In the genomic region with DNA sequence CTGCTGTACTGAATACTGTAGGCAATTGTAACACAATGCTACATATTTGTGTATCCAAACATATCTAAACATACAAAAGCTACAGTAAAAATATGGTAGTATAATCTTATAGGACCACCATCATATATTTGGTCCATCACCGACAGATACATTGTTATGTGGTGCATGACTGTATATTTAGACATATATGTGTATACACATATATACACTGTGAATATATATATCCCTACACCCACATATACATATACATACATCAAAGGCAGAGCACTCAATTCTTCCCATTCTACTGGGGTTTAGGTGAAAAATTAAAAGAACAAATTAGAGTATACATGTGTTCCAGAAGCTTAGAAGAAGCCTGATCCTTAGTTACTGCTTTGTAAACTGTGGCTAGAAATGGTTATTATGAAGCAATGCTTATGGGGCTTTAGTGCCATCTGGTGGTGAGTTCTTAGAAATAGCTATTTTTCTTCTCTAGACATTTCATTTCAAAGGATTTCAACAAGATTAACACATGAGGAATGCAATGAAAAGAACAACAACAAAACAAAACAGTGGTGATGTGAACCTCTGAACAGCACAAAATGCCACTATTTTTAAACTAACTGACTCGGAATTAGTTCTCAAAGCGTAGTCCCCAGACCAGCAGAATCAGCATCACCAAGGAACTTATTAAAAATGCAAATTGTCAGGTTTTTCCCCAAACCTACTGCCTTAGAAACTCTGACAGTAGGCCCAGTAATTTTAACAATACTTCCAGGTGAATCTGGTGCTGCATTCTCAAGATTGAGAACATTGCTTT, we compare ENCODE assay signal across 9 cellular contexts. TPM values are rescaled to one million over a fixed set of nuclear protein-coding genes. Genes with fewer than 3 reads are reported as not detected.
DNase-seq lines count a peak whose midpoint lies in the region; ATAC-seq, FAIRE-seq and TF ChIP-seq lines count a peak whose summit lies in the region.
"Had no signal": no experiment of that assay in that cellular context is flagged by ENCODE, and none has a peak within 500 bp of the region (broad histone marks: within the 10 kb centered on the region; RNA-seq: fewer than 3 reads in every experiment).

No MANE protein-coding gene starts in this region.

- peak; percentile 66 for FAIRE-seq in endothelial cell of umbilical vein (lab: Jason Lieb, UNC)

- no peak for TF ChIP-seq POLR2A in endothelial cell of umbilical vein (IDR thresholded peaks at IDR 0.05; ENCODE audit: low read depth, low read length)

- ATAC-seq in HG03442 (IDR thresholded peaks at IDR 0.05; ENCODE audit: unreplicated experiment) (peak; percentile 83), PC-3 (peak; percentile 46), HG02970 (IDR thresholded peaks at IDR 0.05; ENCODE audit: low FRiP score, unreplicated experiment) (no peak)

- no peaks in the 10 kb centered on the region for H4K20me1 ChIP-seq in PC-3 (ENCODE audit: low read length)
- H4K20me1 ChIP-seq in endothelial cell of umbilical vein (replicated peaks; ENCODE audit: control insufficient read depth, extremely low read depth, insufficient read depth, low read length) = no peaks in the 10 kb centered on the region

- no peaks in the 10 kb centered on the region for H3K9me2 ChIP-seq in PC-3 (replicated peaks; ENCODE audit: low read length)

- H3K4me3 ChIP-seq in GM06990 (replicated peaks; ENCODE audit: low read depth, low read length) (no peak overlapping the region), PC-3 (ENCODE audit: low read length) (no peak overlapping the region), endothelial cell of umbilical vein (replicated peaks in 1 of 3; ENCODE audit: insufficient read depth in 1 of 3, low read depth in 1 of 3, low read length in 3 of 3) (no peak overlapping the region)

- TF ChIP-seq CTCF in GM06990 (IDR thresholded peaks at IDR 0.05; ENCODE audit: insufficient read depth, low read length, poor library complexity, severe bottlenecking) (peak; percentile 66), PC-3 (conservative IDR thresholded peaks at IDR 0.05; ENCODE audit: low read depth, low read length) (peak; percentile 87), endothelial cell of umbilical vein (IDR thresholded peaks at IDR 0.05; ENCODE audit: extremely low read depth in 1 of 2, insufficient read depth in 1 of 2, low read depth in 1 of 2, low read length in 2 of 2) (peak; percentile 39 to 49)

- H3K36me3 ChIP-seq in GM06990 (ENCODE audit: control insufficient read depth, insufficient read depth, low read length) (no peaks in the 10 kb centered on the region), PC-3 (ENCODE audit: low read depth, low read length) (no peaks in the 10 kb centered on the region), endothelial cell of umbilical vein (ENCODE audit: control insufficient read depth in 2 of 2, extremely low read depth in 1 of 2, insufficient read depth in 2 of 2, low read length in 2 of 2) (no peaks in the 10 kb centered on the region)

- H3K9ac ChIP-seq in PC-3 (ENCODE audit: low read length) (no peak overlapping the region), endothelial cell of umbilical vein (replicated peaks; ENCODE audit: extremely low read depth, insufficient read depth, low read length) (no peak overlapping the region)

- dilution Hi-C loops in endothelial cell of umbilical vein (cut with MboI; ENCODE audit: extremely low pct_ligation_motif_present, low sequenced_read_pairs) = no loop called here

- no peaks in the 10 kb centered on the region for H3K9me1 ChIP-seq in endothelial cell of umbilical vein (replicated peaks; ENCODE audit: control insufficient read depth, extremely low read depth, insufficient read depth, low read length)

- no peak overlapping the region for H3K4me2 ChIP-seq in PC-3 (ENCODE audit: low read length)
- no peak overlapping the region for H3K4me2 ChIP-seq in endothelial cell of umbilical vein (ENCODE audit: insufficient read depth, low read length)

- no peak overlapping the region for H2AFZ ChIP-seq in PC-3 (ENCODE audit: low read length)
- no peak overlapping the region for H2AFZ ChIP-seq in endothelial cell of umbilical vein (ENCODE audit: low read depth, low read length)

- no peaks in the 10 kb centered on the region for H3K27me3 ChIP-seq in GM06990 (replicated peaks; ENCODE audit: control insufficient read depth, insufficient read depth, low read length)
- H3K27me3 ChIP-seq in PC-3 (ENCODE audit: low read length) = 0 out of 2 replicates have a peak, but pooled peaks cover 4% of the 10 kb centered on the region
- H3K27me3 ChIP-seq in endothelial cell of umbilical vein (ENCODE audit: control insufficient read depth in 2 of 2, insufficient read depth in 2 of 2, low read length in 2 of 2) = no peaks in the 10 kb centered on the region

- BruUV-seq in PC-3 (replicated peaks; lab: Mats Ljungman, UMichigan) (no TSS peak), endothelial cell of umbilical vein (replicated peaks; lab: Mats Ljungman, UMichigan) (no TSS peak)

- DNase-seq in A172 (ENCODE audit: low spot score) = peak; percentile 30
- DNase-seq in GM06990 (ENCODE audit: extremely low read depth, insufficient read length) = no peak
- DNase-seq in PC-3 = peak; percentile 63
- peak; percentile 49 for DNase-seq in endothelial cell of umbilical vein (ENCODE audit: low read depth, low spot score)
- DNase-seq in non-pigmented ciliary epithelial cell (ENCODE audit: low read depth) = peak; percentile 15
- DNase-seq in stimulated activated naive CD4-positive, alpha-beta T cell treated with Interleukin-2 at 50 U/mL for 16 hours (lab: John Stamatoyannopoulos, UW) = no peak

- POLR2A ChIA-PET in PC-3 (lab: Charles Lee; ENCODE audit: unreplicated experiment) (no interaction called here), endothelial cell of umbilical vein (lab: Charles Lee) (no interaction called here)

- CTCF ChIA-PET in PC-3 (lab: Charles Lee) (interaction anchor here (0.5 to 1.0 kb wide), 4 partner anchors 18 to 1905 kb away, joined by 3 to 5 read pairs (median 4); no protein-coding TSS in a partner anchor), endothelial cell of umbilical vein (lab: Charles Lee) (interaction anchor here (0.6 to 2.7 kb wide), 37 partner anchors 9 to 1921 kb away, joined by 3 to 29 read pairs (median 4); a partner anchor contains a TSS)

- no peaks in the 10 kb centered on the region for H3K9me3 ChIP-seq in PC-3 (ENCODE audit: low read length)
- H3K9me3 ChIP-seq in endothelial cell of umbilical vein (replicated peaks; ENCODE audit: control insufficient read depth, insufficient read depth, low read length) = no peaks in the 10 kb centered on the region

- H3K79me2 ChIP-seq in PC-3 (ENCODE audit: low read length) = no peaks in the 10 kb centered on the region
- no peaks in the 10 kb centered on the region for H3K79me2 ChIP-seq in endothelial cell of umbilical vein (ENCODE audit: control insufficient read depth, insufficient read depth, low read length)

- H3K4me1 ChIP-seq in PC-3 (ENCODE audit: insufficient read depth, low read length) (no peaks in the 10 kb centered on the region), endothelial cell of umbilical vein (ENCODE audit: control insufficient read depth, extremely low read depth, insufficient read depth, low read length) (no peaks in the 10 kb centered on the region)

- H3K27ac ChIP-seq in PC-3 (ENCODE audit: low read length) (no peak overlapping the region), endothelial cell of umbilical vein (ENCODE audit: insufficient read depth, low read depth, low read length) (no peak overlapping the region)
- H3K27ac ChIP-seq: epithelial cell of prostate had no signal

- intact Hi-C loops in PC-3 (cut with micrococcal nuclease) = no loop called here
- intact Hi-C loops in endothelial cell of umbilical vein (cut with micrococcal nuclease) = no loop called here

- H3F3A ChIP-seq in PC-3 (ENCODE audit: low read length, unreplicated experiment) = no peaks in the 10 kb centered on the region

TF ChIP-seq in endothelial cell of umbilical vein, 7 proteins besides CTCF, POLR2A, EP300 and RAD21:
- TF ChIP-seq, protein P1, sequence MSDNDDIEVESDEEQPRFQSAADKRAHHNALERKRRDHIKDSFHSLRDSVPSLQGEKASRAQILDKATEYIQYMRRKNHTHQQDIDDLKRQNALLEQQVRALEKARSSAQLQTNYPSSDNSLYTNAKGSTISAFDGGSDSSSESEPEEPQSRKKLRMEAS (IDR thresholded peaks at IDR 0.05; ENCODE audit: insufficient read depth, insufficient read length) = no peak
- TF ChIP-seq JUN (IDR thresholded peaks at IDR 0.05; ENCODE audit: borderline replicate concordance, insufficient read depth, insufficient read length, low read depth) = no peak
- no peak for TF ChIP-seq GATA2 (IDR thresholded peaks at IDR 0.05; ENCODE audit: insufficient read depth, insufficient read length, low read depth, low read length)
- no peak for TF ChIP-seq EZH2 (IDR thresholded peaks at IDR 0.05; ENCODE audit: borderline replicate concordance, low read depth, low read length, severe bottlenecking)
- no peak for TF ChIP-seq FOS (IDR thresholded peaks at IDR 0.05; ENCODE audit: borderline replicate concordance, insufficient read depth, low read length)
- TF ChIP-seq POLR2AphosphoS5 (IDR thresholded peaks at IDR 0.05; ENCODE audit: insufficient read depth, low read depth, low read length) = no peak
- no peak for TF ChIP-seq MYC (IDR thresholded peaks at IDR 0.05; ENCODE audit: low read depth, low read length)

RNA-seq across cellular contexts. Expression of a gene that starts 38.0 kb away (rescaled TPM):
- not detected in 2 replicates for total RNA-seq in A172 (2014; rRNA removed; shearing (Covaris generic))
- total RNA-seq in PC-3 (2014; rRNA removed) = 0.40 and 0.52 TPM in 2 replicates
- not detected in 2 replicates for total RNA-seq in endothelial cell of umbilical vein
- polyA plus RNA-seq in endothelial cell of umbilical vein = not detected in 2 replicates
- not detected in 2 replicates for polyA plus RNA-seq in endothelial cell of umbilical vein (2011; cell fraction: cytosol; rRNA removed)
- polyA plus RNA-seq in endothelial cell of umbilical vein (2011; cell fraction: nucleus; rRNA removed) = not detected in 2 replicates
- not detected in 2 replicates for polyA plus RNA-seq in endothelial cell of umbilical vein (2012)
- not detected in 2 replicates for polyA minus RNA-seq in endothelial cell of umbilical vein
- polyA minus RNA-seq in endothelial cell of umbilical vein (2011; cell fraction: cytosol; rRNA and poly(A)+ RNA removed) = not detected
- polyA minus RNA-seq in endothelial cell of umbilical vein (2011; cell fraction: nucleus; rRNA and poly(A)+ RNA removed) = not detected in 2 replicates

Comparison
In these comparisons a context has a peak if more than half of its experiments do, and no peak if none do; other contexts are left out.
1. DNase-seq: peak in A172 (single experiment), PC-3 (single experiment), endothelial cell of umbilical vein (single experiment) and non-pigmented ciliary epithelial cell (single experiment); none in GM06990 (single experiment) and stimulated activated naive CD4-positive, alpha-beta T cell treated with Interleukin-2 at 50 U/mL for 16 hours (single experiment).
2. Peak in every context shown above with its lines, with median percentiles within 50 percentile points of each other: CTCF ChIP-seq.